Comparison of ENCODE assay signal across 20 cellular contexts in the genomic region with DNA sequence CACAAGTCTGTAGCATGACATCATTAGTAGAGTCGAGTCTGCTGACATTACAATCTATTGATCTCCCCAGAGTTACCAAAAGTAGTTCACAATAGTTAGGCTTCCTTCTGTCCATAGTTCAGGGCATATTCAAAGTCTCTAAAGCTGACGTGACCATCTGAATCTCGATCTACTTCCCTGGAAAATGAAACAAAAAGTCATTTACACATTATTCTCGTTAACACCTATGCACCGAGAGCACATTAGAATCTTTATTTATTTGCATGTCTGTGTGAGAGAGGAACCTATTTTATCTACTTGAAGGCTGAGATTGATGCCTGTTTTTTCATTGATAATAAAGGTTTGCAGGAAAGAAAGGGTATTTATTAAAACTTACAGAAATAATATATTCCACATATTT.
"Had no signal": no experiment of that assay in that cellular context is flagged by ENCODE, and none has a peak within 500 bp of the region (broad histone marks: within the 10 kb centered on the region; RNA-seq: fewer than 3 reads in every experiment).

No MANE protein-coding gene starts in this region.

- H3K27ac ChIP-seq: esophagus squamous epithelium, gastroesophageal sphincter, neutrophil, psoas muscle, spleen, tibial artery, upper lobe of left lung, uterus had no signal

- DNase-seq: esophagus squamous epithelium; foreskin fibroblast; glutamatergic neuron; islet precursor cell; mammary epithelial cell; naive thymus-derived CD8-positive, alpha-beta T cell; psoas muscle; retina; spleen; stimulated activated CD4-positive, alpha-beta T cell treated with anti-CD3 and anti-CD28 coated beads, Interleukin-15, amount 100 ng/mL, for 24 hours; stimulated activated CD4-positive, alpha-beta T cell treated with anti-CD3 and anti-CD28 coated beads, Interleukin-1b, Interleukin-23, amount 100 ng/mL, for 48 hours; stimulated activated CD4-positive, alpha-beta T cell treated with anti-CD3 and anti-CD28 coated beads, Interleukin-4, amount 100 ng/mL, for 24 hours; tibial artery; upper lobe of left lung; uterus had no signal

- H3K9me3 ChIP-seq: esophagus squamous epithelium, gastroesophageal sphincter, neutrophil, psoas muscle, spleen, tibial artery, upper lobe of left lung, uterus had no signal

- H3K36me3 ChIP-seq: esophagus squamous epithelium, gastroesophageal sphincter, neutrophil, spleen, tibial artery, upper lobe of left lung, uterus had no signal

- H3K27me3 ChIP-seq: esophagus squamous epithelium, gastroesophageal sphincter, neutrophil, spleen, tibial artery, upper lobe of left lung, uterus had no signal

- H3K4me3 ChIP-seq: esophagus squamous epithelium, gastroesophageal sphincter, psoas muscle, spleen, tibial artery, upper lobe of left lung, uterus had no signal

- H3K4me1 ChIP-seq: tibial artery, uterus had no signal

- ATAC-seq: gastroesophageal sphincter; left lobe of liver; naive thymus-derived CD8-positive, alpha-beta T cell; psoas muscle; sciatic nerve; stimulated activated memory B cell treated with anti-CD40 and anti-IgM and Interleukin-4, amounts not matched to agents 10 μg/mL and 1 μg/mL and 100 μg/mL, for 72 hours had no signal
